Comparison of ENCODE assay signal across 8 cellular contexts in genomic region chr22:23315341-23315917, GRCh38.
DNase-seq lines count a peak whose midpoint lies in the region; ATAC-seq and TF ChIP-seq lines count a peak whose summit lies in the region.

No MANE protein-coding gene starts in this region.

- H3K36me3 ChIP-seq in endocrine pancreas (ENCODE audit: control insufficient read depth, insufficient read depth, low read length) = no peaks in the 10 kb centered on the region

- peak overlapping the region; percentile 26 for H3K9ac ChIP-seq in endocrine pancreas (ENCODE audit: control insufficient read depth, insufficient read depth, low read length)

- POLR2A ChIA-PET in activated CD8-positive, alpha-beta T cell treated with anti-CD3 and anti-CD28 coated beads for 36 hours (lab: Charles Lee) = no interaction called here

- H3K4me1 Mint-ChIP-seq in activated CD8-positive, alpha-beta T cell treated with anti-CD3 and anti-CD28 coated beads for 36 hours (ENCODE audit: low read depth) = peaks cover 9% of the 10 kb centered on the region

- H3K9me3 ChIP-seq in endocrine pancreas (ENCODE audit: control insufficient read depth, low read length) = no peaks in the 10 kb centered on the region

- H3K36me3 Mint-ChIP-seq in activated CD8-positive, alpha-beta T cell treated with anti-CD3 and anti-CD28 coated beads for 36 hours (ENCODE audit: low read depth) = no peaks in the 10 kb centered on the region

- H3K4me3 Mint-ChIP-seq in activated CD8-positive, alpha-beta T cell treated with anti-CD3 and anti-CD28 coated beads for 36 hours = no peak overlapping the region

- intact Hi-C loops in activated CD8-positive, alpha-beta T cell treated with anti-CD3 and anti-CD28 coated beads for 36 hours (cut with micrococcal nuclease) = loop anchor here (5.0 kb wide), 1 partner anchor 62 kb away; no protein-coding TSS in a partner anchor

- H3K9me3 Mint-ChIP-seq in activated CD8-positive, alpha-beta T cell treated with anti-CD3 and anti-CD28 coated beads for 36 hours = no peaks in the 10 kb centered on the region

- CTCF ChIA-PET in activated CD8-positive, alpha-beta T cell treated with anti-CD3 and anti-CD28 coated beads for 36 hours (lab: Charles Lee) = interaction anchor here (1.2 to 3.3 kb wide), 2 partner anchors 8 to 70 kb away, joined by 3 to 17 read pairs; no protein-coding TSS in a partner anchor

- TF ChIP-seq CTCF in activated CD8-positive, alpha-beta T cell treated with anti-CD3 and anti-CD28 coated beads for 36 hours (IDR thresholded peaks at IDR 0.05) = peak; percentile 86

- ATAC-seq in activated CD8-positive, alpha-beta T cell treated with anti-CD3 and anti-CD28 coated beads for 36 hours = no peak
- ATAC-seq in HG02642 (IDR thresholded peaks at IDR 0.05; ENCODE audit: poor library complexity, unreplicated experiment) = no peak

- H3K4me1 ChIP-seq in endocrine pancreas (ENCODE audit: control insufficient read depth, insufficient read depth, low read length) = no peaks in the 10 kb centered on the region

- peak overlapping the region; percentile 20 for H3K27ac Mint-ChIP-seq in activated CD8-positive, alpha-beta T cell treated with anti-CD3 and anti-CD28 coated beads for 36 hours

- peak; percentile 35 for DNase-seq in NK-92 treated with Interleukin-12 subunit alpha and Interleukin-12 subunit beta, amount 100 ng/mL, for 24 hours (lab: John Stamatoyannopoulos, UW)
- DNase-seq in NK-92 (lab: John Stamatoyannopoulos, UW; ENCODE audit: unreplicated experiment) (no peak), NCI-H460 (ENCODE audit: extremely low read depth, low read depth) (peak; percentile 2), myocyte (ENCODE audit: low read depth) (peak; percentile 67), stromal cell of bone marrow (ENCODE audit: low read depth) (peak; percentile 32)
- peak; percentile 77 for DNase-seq in activated CD8-positive, alpha-beta T cell treated with anti-CD3 and anti-CD28 coated beads for 36 hours

- no peak overlapping the region for H3K4me3 ChIP-seq in endocrine pancreas (ENCODE audit: control insufficient read depth, insufficient read depth, low read length)

- H3K27me3 Mint-ChIP-seq in activated CD8-positive, alpha-beta T cell treated with anti-CD3 and anti-CD28 coated beads for 36 hours = no peaks in the 10 kb centered on the region

- no peaks in the 10 kb centered on the region for H3K27me3 ChIP-seq in endocrine pancreas (ENCODE audit: control insufficient read depth, insufficient read depth, low read length)
